16 cellular contexts compared by ENCODE assay signal in genomic region chr22:49373289-49373666, GRCh38.
DNase-seq lines count a peak whose midpoint lies in the region; ATAC-seq and TF ChIP-seq lines count a peak whose summit lies in the region.
"Had no signal": no experiment of that assay in that cellular context is flagged by ENCODE, and none has a peak within 500 bp of the region (broad histone marks: within the 10 kb centered on the region; RNA-seq: fewer than 3 reads in every experiment).

No MANE protein-coding gene starts in this region.

- no peak for ATAC-seq in heart left ventricle
- ATAC-seq in GM21390 (IDR thresholded peaks at IDR 0.05; ENCODE audit: unreplicated experiment), result no peak
- ATAC-seq: GM12878 had no signal

- peaks cover 4% of the 10 kb centered on the region for H3K79me1 ChIP-seq in trophoblast cell (ENCODE audit: low read length)

- no peak overlapping the region for H2AK5ac ChIP-seq in trophoblast cell (ENCODE audit: low read length)

- H3K23ac ChIP-seq in trophoblast cell (ENCODE audit: low read length), result no peak overlapping the region

- no peaks in the 10 kb centered on the region for H3K4me1 ChIP-seq in right atrium auricular region
- no peaks in the 10 kb centered on the region for H3K4me1 ChIP-seq in heart left ventricle
- peaks cover 4 to 9% of the 10 kb centered on the region in 2 experiments for H3K4me1 ChIP-seq in trophoblast cell (ENCODE audit: control insufficient read depth in 1 of 2, insufficient read depth in 2 of 2, low read length in 2 of 2)
- H3K4me1 ChIP-seq in breast epithelium, result no peaks in the 10 kb centered on the region

- H3K9me3 Mint-ChIP-seq in endothelial cell (ENCODE audit: unreplicated experiment) (no peaks in the 10 kb centered on the region), progenitor cell of endocrine pancreas (ENCODE audit: low read depth) (no peaks in the 10 kb centered on the region)

- H3K27ac ChIP-seq in right atrium auricular region (no peak overlapping the region), heart left ventricle (no peak overlapping the region), trophoblast cell (ENCODE audit: low read depth, low read length) (no peak overlapping the region), breast epithelium (no peak overlapping the region)

- 72 to 80% (median 76%) methylated on average over 6 of the region's 6 CpGs for WGBS in heart left ventricle, 4 donors
- WGBS in trophoblast cell (ENCODE audit: extremely low coverage, insufficient coverage, insufficient read length), result no CpG with 5 or more reads among the region's 6 CpGs

- intact Hi-C loops in heart left ventricle (cut with DNase I) (no loop called here), breast epithelium (cut with DNase I; ENCODE audit: low total_unique reads) (no loop called here)

- no peak overlapping the region for H3K4ac ChIP-seq in trophoblast cell (ENCODE audit: low read depth, low read length)

- no peak overlapping the region for H2AFZ ChIP-seq in trophoblast cell (ENCODE audit: insufficient read depth, low read length, poor library complexity)

- H3K14ac ChIP-seq in trophoblast cell (ENCODE audit: low read length), result peak overlapping the region; percentile 16

- H3K27ac Mint-ChIP-seq in endothelial cell (ENCODE audit: unreplicated experiment), result no peak overlapping the region
- no peak overlapping the region for H3K27ac Mint-ChIP-seq in progenitor cell of endocrine pancreas
- H3K27ac Mint-ChIP-seq: CD14-positive monocyte had no signal

- no peaks in the 10 kb centered on the region for H3K79me2 ChIP-seq in trophoblast cell (ENCODE audit: control insufficient read depth, insufficient read depth, low read length, poor library complexity)

- TF ChIP-seq POLR2A in heart left ventricle (IDR thresholded peaks at IDR 0.05) (no peak), breast epithelium (IDR thresholded peaks at IDR 0.05) (no peak)

- H2BK120ac ChIP-seq in trophoblast cell (ENCODE audit: insufficient read depth, low read length, poor library complexity), result no peak overlapping the region

- H3K27me3 Mint-ChIP-seq in endothelial cell (ENCODE audit: unreplicated experiment) (peaks cover 4% of the 10 kb centered on the region), progenitor cell of endocrine pancreas (peaks cover 15% of the 10 kb centered on the region)

- H3K4me2 ChIP-seq in trophoblast cell (ENCODE audit: low read length), result no peak overlapping the region

- no peaks in the 10 kb centered on the region for H3K36me3 ChIP-seq in right atrium auricular region
- H3K36me3 ChIP-seq in heart left ventricle, result no peaks in the 10 kb centered on the region
- H3K36me3 ChIP-seq in trophoblast cell (ENCODE audit: control insufficient read depth in 1 of 2, insufficient read depth in 2 of 2, low read length in 2 of 2), result no peaks in the 10 kb centered on the region
- no peaks in the 10 kb centered on the region for H3K36me3 ChIP-seq in breast epithelium

- H3K4me1 Mint-ChIP-seq in endothelial cell (ENCODE audit: unreplicated experiment) (no peaks in the 10 kb centered on the region), progenitor cell of endocrine pancreas (ENCODE audit: low read depth) (no peaks in the 10 kb centered on the region)

- H4K12ac ChIP-seq in trophoblast cell (ENCODE audit: low read depth, low read length), result no peak overlapping the region

- no peak overlapping the region for H3K9ac ChIP-seq in trophoblast cell (ENCODE audit: low read length)

- no peak overlapping the region for H4K8ac ChIP-seq in trophoblast cell (ENCODE audit: low read depth, low read length)

- no peaks in the 10 kb centered on the region for H3K36me3 Mint-ChIP-seq in endothelial cell (ENCODE audit: low read depth, unreplicated experiment)
- no peaks in the 10 kb centered on the region for H3K36me3 Mint-ChIP-seq in progenitor cell of endocrine pancreas (ENCODE audit: insufficient read depth)
- H3K36me3 Mint-ChIP-seq: CD14-positive monocyte had no signal

- no peak overlapping the region for H2BK12ac ChIP-seq in trophoblast cell (ENCODE audit: low read length)

- DNase-seq in right atrium auricular region (ENCODE audit: low spot score), result peak; percentile 40
- no peak for DNase-seq in heart left ventricle
- DNase-seq in endothelial cell (ENCODE audit: low spot score), result peak; percentile 2
- DNase-seq in trophoblast cell, result no peak
- no peak for DNase-seq in breast epithelium (ENCODE audit: low spot score in 2 of 2)
- no peak for DNase-seq in progenitor cell of endocrine pancreas (ENCODE audit: low spot score, unreplicated experiment)
- DNase-seq in NCI-H2081 (lab: John Stamatoyannopoulos, UW), result no peak
- DNase-seq: DMS 273 treated with DMSO at 0.1 percent for 48 hours, GDM1, NCI-H1105, NCI-H187, NCI-H526 treated with DMSO at 0.1 percent for 48 hours, SIG-M5 had no signal

- H3K4me3 Mint-ChIP-seq in endothelial cell (ENCODE audit: unreplicated experiment) (no peak overlapping the region), progenitor cell of endocrine pancreas (ENCODE audit: low read depth) (no peak overlapping the region)

- TF ChIP-seq CTCF in right atrium auricular region (IDR thresholded peaks at IDR 0.05) (no peak), heart left ventricle (IDR thresholded peaks at IDR 0.05) (no peak), endothelial cell (IDR thresholded peaks at IDR 0.05; ENCODE audit: unreplicated experiment) (no peak), breast epithelium (IDR thresholded peaks at IDR 0.05) (no peak), progenitor cell of endocrine pancreas (IDR thresholded peaks at IDR 0.05; ENCODE audit: unreplicated experiment) (no peak)

- H3K9me3 ChIP-seq in right atrium auricular region, result no peaks in the 10 kb centered on the region
- H3K9me3 ChIP-seq in heart left ventricle, result no peaks in the 10 kb centered on the region
- peaks cover 2% of the 10 kb centered on the region for H3K9me3 ChIP-seq in trophoblast cell (ENCODE audit: insufficient read depth, low read depth, low read length)
- H3K9me3 ChIP-seq in breast epithelium, result no peaks in the 10 kb centered on the region

- H2BK5ac ChIP-seq in trophoblast cell (ENCODE audit: low read depth, low read length, poor library complexity), result no peak overlapping the region

- H4K91ac ChIP-seq in trophoblast cell (ENCODE audit: low read depth, low read length), result no peak overlapping the region

- no peaks in the 10 kb centered on the region for H3K27me3 ChIP-seq in right atrium auricular region
- H3K27me3 ChIP-seq in heart left ventricle, result peaks cover 0 to 40% (median 8%) of the 10 kb centered on the region in 9 donors
- H3K27me3 ChIP-seq in trophoblast cell (ENCODE audit: insufficient read depth, low read length), result no peaks in the 10 kb centered on the region
- peaks cover 0 to 75% of the 10 kb centered on the region in 2 donors for H3K27me3 ChIP-seq in breast epithelium

- H3K18ac ChIP-seq in trophoblast cell (ENCODE audit: low read length), result no peak overlapping the region

- H3K4me3 ChIP-seq in right atrium auricular region (no peak overlapping the region), heart left ventricle (no peak overlapping the region), trophoblast cell (ENCODE audit: low read depth, low read length) (no peak overlapping the region), breast epithelium (no peak overlapping the region)
- H3K4me3 ChIP-seq: GM12878 had no signal

Comparison
In these comparisons a context has a peak if more than half of its experiments do, and no peak if none do; other contexts are left out.
1. DNase-seq: peak in right atrium auricular region (single experiment) and endothelial cell (single experiment); none in heart left ventricle (0 of 5), trophoblast cell (0 of 2), breast epithelium (0 of 2), progenitor cell of endocrine pancreas (single experiment) and NCI-H2081 (0 of 2).